ENCODE assay signal across 1 cellular context in genomic region chr6:31639043-31639442, GRCh38.
TF ChIP-seq lines count a peak whose summit lies in the region.

No MANE protein-coding gene starts in this region.

TF ChIP-seq in IMR-90, 13 proteins besides CTCF, POLR2A, EP300 and RAD21 (continued from another document):
- TF ChIP-seq ELK1 (IDR thresholded peaks at IDR 0.05; ENCODE audit: borderline replicate concordance, low read depth, low read length): no peak
- TF ChIP-seq USF2 (IDR thresholded peaks at IDR 0.05; ENCODE audit: low read depth, low read length): no peak
- no peak for TF ChIP-seq NFE2L2 (IDR thresholded peaks at IDR 0.05; ENCODE audit: low read depth, low read length)
- TF ChIP-seq MXI1 (IDR thresholded peaks at IDR 0.05; ENCODE audit: borderline replicate concordance, low read depth, low read length): no peak
- no peak for TF ChIP-seq RFX5 (IDR thresholded peaks at IDR 0.05; ENCODE audit: low read depth, low read length)
- no peak for TF ChIP-seq MAZ (IDR thresholded peaks at IDR 0.05; ENCODE audit: borderline replicate concordance, low read depth, low read length)
- no peak for TF ChIP-seq CHD1 (IDR thresholded peaks at IDR 0.05; ENCODE audit: low read depth, low read length)
